ENCODE assay signal across 8 cellular contexts in genomic region chr7:4712371-4713182, GRCh38. TPM values are rescaled to one million over a fixed set of nuclear protein-coding genes. Genes with fewer than 3 reads are reported as not detected.
A peak's percentile ranks its signal among the peaks of the same experiment; 100 is the strongest.
DNase-seq lines count a peak whose midpoint lies in the region; ATAC-seq and TF ChIP-seq lines count a peak whose summit lies in the region.

No MANE protein-coding gene starts in this region.

- TF ChIP-seq CTCF in suprapubic skin (IDR thresholded peaks at IDR 0.05) = no peak

- TF ChIP-seq POLR2A in erythroblast (IDR thresholded peaks at IDR 0.05; ENCODE audit: low read length) (no peak), suprapubic skin (IDR thresholded peaks at IDR 0.05) (no peak)

- H3K36me3 ChIP-seq in suprapubic skin = peaks cover 4% of the 10 kb centered on the region

- ATAC-seq in GM21717 (IDR thresholded peaks at IDR 0.05; ENCODE audit: unreplicated experiment) = peak; percentile 51

- peak overlapping the region; percentile 67 for H3K27ac ChIP-seq in suprapubic skin

- H3K4me1 ChIP-seq in suprapubic skin = peaks cover 59% of the 10 kb centered on the region

- H3K27me3 ChIP-seq in suprapubic skin = no peaks in the 10 kb centered on the region

- DNase-seq in GM03348 (ENCODE audit: low spot score) = peak; percentile 61
- peak; percentile 68 for DNase-seq in NCI-H345 (lab: John Stamatoyannopoulos, UW)
- peak; percentile 26 to 31 for DNase-seq in erythroblast (lab: John Stamatoyannopoulos, UW)
- DNase-seq in suprapubic skin (ENCODE audit: low spot score in 2 of 2) = no peak
- DNase-seq in AML-193 (lab: John Stamatoyannopoulos, UW) = no peak
- DNase-seq in occipital lobe (lab: John Stamatoyannopoulos, UW) = no peak
- DNase-seq in NCI-H1105 (lab: John Stamatoyannopoulos, UW) = no peak

- no peak for TF ChIP-seq EP300 in suprapubic skin (IDR thresholded peaks at IDR 0.05)

- no peak overlapping the region for H3K4me3 ChIP-seq in suprapubic skin

- H3K9me3 ChIP-seq in suprapubic skin = no peaks in the 10 kb centered on the region

- WGBS in suprapubic skin = 73% methylated on average over 22 of the region's 22 CpGs

RNA-seq across cellular contexts. Expression of gene FOXK1, which starts 30.5 kb away (rescaled TPM):
- total RNA-seq in suprapubic skin = 10 to 100 TPM; 37.5 to 68.5 (median 46.6) TPM
- 19.8 TPM for total RNA-seq in occipital lobe

Comparison
In these comparisons a context has a peak if more than half of its experiments do, and no peak if none do; other contexts are left out.
1. DNase-seq: peak in GM03348 (single experiment), NCI-H345 (single experiment) and erythroblast (2 of 2); none in suprapubic skin (0 of 2), AML-193 (0 of 2), occipital lobe (single experiment) and NCI-H1105 (single experiment).